19 cellular contexts compared by ENCODE assay signal in the genomic region with DNA sequence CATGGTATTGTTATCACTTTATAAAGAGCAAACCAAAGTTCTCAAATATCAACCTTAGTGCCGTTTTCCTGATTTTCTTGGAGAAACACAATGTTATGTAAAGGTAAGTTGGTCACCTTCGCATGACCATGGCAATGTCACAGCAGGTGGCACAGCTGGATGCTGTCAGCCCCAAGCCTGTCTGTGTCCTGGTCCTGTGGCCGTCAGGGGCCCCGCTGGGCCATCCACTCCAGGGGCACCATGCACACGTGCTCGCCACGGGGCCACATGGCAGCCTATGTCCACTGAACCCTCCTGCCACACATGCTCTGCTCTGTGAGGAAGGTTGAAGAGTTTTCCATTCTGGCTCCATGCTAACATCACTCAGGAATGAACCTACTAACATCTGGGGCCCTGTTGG.
"Had no signal": no experiment of that assay in that cellular context is flagged by ENCODE, and none has a peak within 500 bp of the region (broad histone marks: within the 10 kb centered on the region; RNA-seq: fewer than 3 reads in every experiment).

No MANE protein-coding gene starts in this region.

- H3K9me3 ChIP-seq: esophagus squamous epithelium, gastroesophageal sphincter, left lung, right atrium auricular region, suprapubic skin, tibial artery, upper lobe of left lung, uterus had no signal

- H3K36me3 ChIP-seq: esophagus squamous epithelium, gastroesophageal sphincter, left lung, right atrium auricular region, suprapubic skin, tibial artery, upper lobe of left lung, uterus had no signal

- H3K4me1 ChIP-seq: esophagus squamous epithelium, gastroesophageal sphincter, left lung, right atrium auricular region, tibial artery, upper lobe of left lung, uterus had no signal

- H3K4me3 ChIP-seq: esophagus squamous epithelium, gastroesophageal sphincter, left lung, lung, right atrium auricular region, suprapubic skin, tibial artery, upper lobe of left lung, uterus had no signal

- H3K27ac ChIP-seq: esophagus squamous epithelium, gastroesophageal sphincter, left lung, right atrium auricular region, suprapubic skin, tibial artery, upper lobe of left lung, uterus had no signal

- ATAC-seq: gastroesophageal sphincter, left lung had no signal

- H3K27ac Mint-ChIP-seq: dendritic cell treated with granulocyte-macrophage colony-stimulating factor and Interleukin-4, amounts not matched to agents 40 ng/mL and 50 ng/mL, for 4 days; nephron had no signal

- H3K4me3 Mint-ChIP-seq: dendritic cell treated with granulocyte-macrophage colony-stimulating factor and Interleukin-4, amounts not matched to agents 40 ng/mL and 50 ng/mL, for 4 days; naive B cell; nephron had no signal

- H3K27me3 Mint-ChIP-seq: dendritic cell treated with granulocyte-macrophage colony-stimulating factor and Interleukin-4, amounts not matched to agents 40 ng/mL and 50 ng/mL, for 4 days; naive B cell had no signal

- H3K27me3 ChIP-seq: esophagus squamous epithelium, gastroesophageal sphincter, left lung, right atrium auricular region, suprapubic skin, tibial artery, upper lobe of left lung, uterus had no signal

- DNase-seq: esophagus squamous epithelium; foreskin fibroblast; glutamatergic neuron; mesenchymal stem cell; naive B cell; occipital lobe; small intestine; stimulated activated CD4-positive, alpha-beta T cell treated with anti-CD3 and anti-CD28 coated beads, Interleukin-2, amount 100 ng/mL, for 48 hours; stimulated activated naive CD8-positive, alpha-beta T cell treated with anti-CD3 and anti-CD28 coated beads, Interleukin-15, Interleukin-2, amounts not matched to agents 100 U/mL and 50 U/mL, for 24 hours; uterus had no signal
